ENCODE assay signal across 29 cellular contexts in genomic region chr18:75199327-75199726, GRCh38. TPM values are rescaled to one million over a fixed set of nuclear protein-coding genes. Genes with fewer than 3 reads are reported as not detected.
DNase-seq lines count a peak whose midpoint lies in the region; ATAC-seq and TF ChIP-seq lines count a peak whose summit lies in the region.
"Had no signal": no experiment of that assay in that cellular context is flagged by ENCODE, and none has a peak within 500 bp of the region (broad histone marks: within the 10 kb centered on the region; RNA-seq: fewer than 3 reads in every experiment).

No MANE protein-coding gene starts in this region.

- H3K4me3 ChIP-seq in SJSA1 (no peak overlapping the region), fibroblast of pulmonary artery (replicated peaks; ENCODE audit: low read depth, low read length) (no peak overlapping the region), sigmoid colon (no peak overlapping the region)
- H3K4me3 ChIP-seq: BLaER1, esophagus muscularis mucosa, GM12878, right atrium auricular region had no signal

- H3K36me3 ChIP-seq in SJSA1 (peaks cover 26% of the 10 kb centered on the region), sigmoid colon (peaks cover 0 to 17% (median 2%) of the 10 kb centered on the region in 4 donors)

- ATAC-seq in GM21619 (IDR thresholded peaks at IDR 0.05; ENCODE audit: unreplicated experiment) = no peak
- ATAC-seq in GM21423 (IDR thresholded peaks at IDR 0.05; ENCODE audit: unreplicated experiment) = no peak
- ATAC-seq: activated CD8-positive, alpha-beta memory T cell treated with anti-CD3 and anti-CD28 coated beads, Interleukin-2, amount 10 ng/mL, durations not matched to agents 7 days and 5 days; GM12878; left lobe of liver; natural killer cell had no signal

- TF ChIP-seq CTCF in fibroblast of pulmonary artery (IDR thresholded peaks at IDR 0.05; ENCODE audit: low read length, missing control alignments) (no peak), sigmoid colon (IDR thresholded peaks at IDR 0.05) (no peak)

- H3K4me1 ChIP-seq in SJSA1 (replicated peaks) (peaks cover 27% of the 10 kb centered on the region), sigmoid colon (peaks cover 0 to 77% (median 61%) of the 10 kb centered on the region in 4 donors)

- H3K9me3 ChIP-seq in SJSA1 (replicated peaks) (no peaks in the 10 kb centered on the region), sigmoid colon (no peaks in the 10 kb centered on the region)
- H3K9me3 ChIP-seq: BLaER1, esophagus muscularis mucosa, right atrium auricular region had no signal

- H3K27ac ChIP-seq in SJSA1 = 0 out of 2 replicates have a peak overlapping the region, but pooled peaks have one; percentile 10
- H3K27ac ChIP-seq in sigmoid colon = peak overlapping the region in 3 of 4 donors; percentile 98 to 99 (median 99)
- H3K27ac ChIP-seq: BLaER1, right atrium auricular region had no signal

- H3K27me3 ChIP-seq in SJSA1 (replicated peaks) (no peaks in the 10 kb centered on the region), sigmoid colon (no peaks in the 10 kb centered on the region)
- H3K27me3 ChIP-seq: esophagus muscularis mucosa, right atrium auricular region had no signal

- TF ChIP-seq POLR2A in sigmoid colon (IDR thresholded peaks at IDR 0.05) = no peak

- peak; percentile 43 for DNase-seq in EL
- DNase-seq in SJSA1 (ENCODE audit: low read depth in 1 of 2, low spot score in 2 of 2) = peak; percentile 20 to 30
- DNase-seq in fibroblast of pulmonary artery (ENCODE audit: low read depth) = peak; percentile 36
- DNase-seq in sigmoid colon = no peak
- no peak for DNase-seq in NCI-H510A (lab: John Stamatoyannopoulos, UW)
- DNase-seq: activated CD4-positive, CD25-positive, alpha-beta regulatory T cell; activated CD8-positive, alpha-beta memory T cell treated with anti-CD3 and anti-CD28 coated beads, Interleukin-2, amount 10 ng/mL, durations not matched to agents 7 days and 5 days; activated naive CD4-positive, alpha-beta T cell; activated T-cell treated with anti-CD3 and anti-CD28 coated beads, Interleukin-2, amount 50 U/mL, for 48 hours; caudate nucleus; DND-41; endodermal cell; hypothalamus; natural killer cell; NCI-H1092; NCI-H1930; NCI-H226; NCI-H748 treated with DMSO at 0.1 percent for 48 hours; SIG-M5; stimulated activated CD4-positive, alpha-beta T cell treated with anti-CD3 and anti-CD28 coated beads, Interleukin-4, amount 100 ng/mL, for 1 hour; T-helper 1 cell; trophoblast cell had no signal

- intact Hi-C loops in sigmoid colon (cut with DNase I) = no loop called here

- TF ChIP-seq EP300 in sigmoid colon (IDR thresholded peaks at IDR 0.05) = no peak

- 76 to 83% methylated on average over 4 of the region's 4 CpGs for WGBS in sigmoid colon, 2 donors

RNA-seq across cellular contexts. Expression of gene PTGR3, which starts 9.6 kb away (rescaled TPM):
- 16.2 and 17.4 TPM in 2 replicates for total RNA-seq in SJSA1 (2014; rRNA removed; shearing (Covaris generic))
- total RNA-seq in sigmoid colon = 10 to 100 TPM; 24.3 to 33.8 (median 25.4) TPM
- 10 to 100 TPM; 22.7 to 31.8 (median 29.4) TPM for polyA plus RNA-seq in sigmoid colon

RNA-seq across cellular contexts. Expression of gene TSHZ1, which starts 11.3 kb away (rescaled TPM):
- 8.1 and 12.4 TPM in 2 replicates for total RNA-seq in SJSA1 (2014; rRNA removed; shearing (Covaris generic))
- total RNA-seq in sigmoid colon = 10 to 100 TPM; 23.0 to 29.4 (median 27.9) TPM
- polyA plus RNA-seq in sigmoid colon = 1 to 10 TPM; 7.8 to 9.8 (median 8.8) TPM

Comparison
In these comparisons a context has a peak if more than half of its experiments do, and no peak if none do; other contexts are left out.
1. DNase-seq: peak in EL (single experiment), SJSA1 (2 of 2) and fibroblast of pulmonary artery (single experiment); none in sigmoid colon (single experiment) and NCI-H510A (single experiment).